Comparison of ENCODE assay signal across 12 cellular contexts in genomic region chr1:33082575-33083112, GRCh38. TPM values are rescaled to one million over a fixed set of nuclear protein-coding genes. Genes with fewer than 3 reads are reported as not detected.
A peak's percentile ranks its signal among the peaks of the same experiment; 100 is the strongest.
DNase-seq lines count a peak whose midpoint lies in the region; ATAC-seq and TF ChIP-seq lines count a peak whose summit lies in the region.
"Had no signal": no experiment of that assay in that cellular context is flagged by ENCODE, and none has a peak within 500 bp of the region (broad histone marks: within the 10 kb centered on the region; RNA-seq: fewer than 3 reads in every experiment).

No MANE protein-coding gene starts in this region.

- H4K12ac ChIP-seq in trophoblast cell (ENCODE audit: low read depth, low read length), result no peak overlapping the region

- no peak overlapping the region for H2BK12ac ChIP-seq in trophoblast cell (ENCODE audit: low read length)

- ATAC-seq in activated B cell treated with CpG ODN at 0.5 μM for 24 hours (ENCODE audit: low read depth) (no peak), HG02678 (IDR thresholded peaks at IDR 0.05; ENCODE audit: unreplicated experiment) (no peak)

- H3K4me3 ChIP-seq in hepatocyte (no peak overlapping the region), smooth muscle cell (no peak overlapping the region), WERI-Rb-1 (ENCODE audit: low read depth, low read length) (no peak overlapping the region), trophoblast cell (ENCODE audit: low read depth, low read length) (no peak overlapping the region)

- peaks cover 28% of the 10 kb centered on the region for H3K4me1 Mint-ChIP-seq in activated T-cell treated with anti-CD3 and anti-CD28 coated beads, Interleukin-2, amount 50 U/mL, for 24 hours (ENCODE audit: low read depth)
- H3K4me1 Mint-ChIP-seq in activated B cell treated with CpG ODN at 0.5 μM for 24 hours, result peaks cover 28% of the 10 kb centered on the region

- H3K9me3 ChIP-seq in hepatocyte (ENCODE audit: low read depth) (no peaks in the 10 kb centered on the region), smooth muscle cell (replicated peaks; ENCODE audit: low read depth) (no peaks in the 10 kb centered on the region), WERI-Rb-1 (ENCODE audit: severe bottlenecking) (no peaks in the 10 kb centered on the region), trophoblast cell (ENCODE audit: insufficient read depth, low read depth, low read length) (peaks cover 3% of the 10 kb centered on the region)
- H3K9me3 ChIP-seq: left ventricle myocardium inferior had no signal

- no peak overlapping the region for H3K27ac ChIP-seq in hepatocyte
- H3K27ac ChIP-seq in smooth muscle cell (ENCODE audit: low read depth), result no peak overlapping the region
- no peak overlapping the region for H3K27ac ChIP-seq in WERI-Rb-1
- H3K27ac ChIP-seq in trophoblast cell (ENCODE audit: low read depth, low read length), result no peak overlapping the region
- H3K27ac ChIP-seq: left ventricle myocardium inferior had no signal

- no peak overlapping the region for H2BK120ac ChIP-seq in trophoblast cell (ENCODE audit: insufficient read depth, low read length, poor library complexity)

- no peak for DNase-seq in activated T-cell treated with anti-CD3 and anti-CD28 coated beads, Interleukin-2, amount 50 U/mL, for 24 hours
- DNase-seq in activated T-cell treated with anti-CD3 and anti-CD28 coated beads for 4 hours, result no peak
- no peak for DNase-seq in activated B cell treated with CpG ODN at 0.5 μM for 24 hours
- no peak for DNase-seq in hepatocyte (ENCODE audit: low spot score)
- no peak for DNase-seq in smooth muscle cell (lab: John Stamatoyannopoulos, UW; ENCODE audit: unreplicated experiment)
- no peak for DNase-seq in WERI-Rb-1
- DNase-seq in trophoblast cell, result no peak
- DNase-seq: dermis blood vessel endothelial cell, EL, foreskin melanocyte, left ventricle myocardium inferior had no signal

- no peaks in the 10 kb centered on the region for H3K27me3 Mint-ChIP-seq in activated T-cell treated with anti-CD3 and anti-CD28 coated beads, Interleukin-2, amount 50 U/mL, for 24 hours
- peaks cover 3% of the 10 kb centered on the region for H3K27me3 Mint-ChIP-seq in activated B cell treated with CpG ODN at 0.5 μM for 24 hours

- H3K9ac ChIP-seq in smooth muscle cell (ENCODE audit: low read depth), result no peak overlapping the region
- H3K9ac ChIP-seq in trophoblast cell (ENCODE audit: low read length), result no peak overlapping the region

- CTCF ChIA-PET in activated B cell treated with CpG ODN at 0.5 μM for 24 hours (lab: Charles Lee), result interaction anchor here (0.6 to 1.3 kb wide), 3 partner anchors 124 to 210 kb away, joined by 3 read pairs; no protein-coding TSS in a partner anchor

- no peaks in the 10 kb centered on the region for H3K36me3 Mint-ChIP-seq in activated T-cell treated with anti-CD3 and anti-CD28 coated beads, Interleukin-2, amount 50 U/mL, for 24 hours (ENCODE audit: low read depth)
- H3K36me3 Mint-ChIP-seq in activated B cell treated with CpG ODN at 0.5 μM for 24 hours (ENCODE audit: low read depth), result no peaks in the 10 kb centered on the region

- H3K36me3 ChIP-seq in hepatocyte (replicated peaks; ENCODE audit: insufficient read depth, low read depth) (no peaks in the 10 kb centered on the region), smooth muscle cell (ENCODE audit: low read depth) (no peaks in the 10 kb centered on the region), WERI-Rb-1 (no peaks in the 10 kb centered on the region), trophoblast cell (ENCODE audit: control insufficient read depth in 1 of 2, insufficient read depth in 2 of 2, low read length in 2 of 2) (peaks cover 0 to 4% of the 10 kb centered on the region in 2 experiments)
- H3K36me3 ChIP-seq: left ventricle myocardium inferior had no signal

- H3K14ac ChIP-seq in trophoblast cell (ENCODE audit: low read length), result no peak overlapping the region

- H3K23ac ChIP-seq in trophoblast cell (ENCODE audit: low read length), result no peak overlapping the region

- H4K8ac ChIP-seq in trophoblast cell (ENCODE audit: low read depth, low read length), result no peak overlapping the region

- no peaks in the 10 kb centered on the region for H3K9me2 ChIP-seq in hepatocyte (replicated peaks; ENCODE audit: insufficient read depth)

- H3K18ac ChIP-seq in trophoblast cell (ENCODE audit: low read length), result no peak overlapping the region

- POLR2A ChIA-PET in activated B cell treated with CpG ODN at 0.5 μM for 24 hours (lab: Charles Lee), result interaction anchor here (0.9 kb wide), 1 partner anchor 1777 kb away, joined by 3 read pairs; the partner anchor contains the start of gene SMIM12

- H2AK5ac ChIP-seq in trophoblast cell (ENCODE audit: low read length), result no peak overlapping the region

- H3K4ac ChIP-seq in trophoblast cell (ENCODE audit: low read depth, low read length), result no peak overlapping the region

- H3K4me2 ChIP-seq in hepatocyte (peak overlapping the region; percentile 84), smooth muscle cell (peak overlapping the region; percentile 97), trophoblast cell (ENCODE audit: low read length) (no peak overlapping the region)

- H3F3A ChIP-seq in smooth muscle cell (ENCODE audit: low read depth), result peaks cover 4% of the 10 kb centered on the region

- H3K79me2 ChIP-seq in hepatocyte, result no peaks in the 10 kb centered on the region
- H3K79me2 ChIP-seq in smooth muscle cell (ENCODE audit: low read depth), result no peaks in the 10 kb centered on the region
- no peaks in the 10 kb centered on the region for H3K79me2 ChIP-seq in trophoblast cell (ENCODE audit: control insufficient read depth, insufficient read depth, low read length, poor library complexity)

- H4K91ac ChIP-seq in trophoblast cell (ENCODE audit: low read depth, low read length), result no peak overlapping the region

- H3K9me3 Mint-ChIP-seq in activated T-cell treated with anti-CD3 and anti-CD28 coated beads, Interleukin-2, amount 50 U/mL, for 24 hours, result no peaks in the 10 kb centered on the region
- no peaks in the 10 kb centered on the region for H3K9me3 Mint-ChIP-seq in activated B cell treated with CpG ODN at 0.5 μM for 24 hours

- H3K4me3 Mint-ChIP-seq in activated T-cell treated with anti-CD3 and anti-CD28 coated beads, Interleukin-2, amount 50 U/mL, for 24 hours, result peak overlapping the region; percentile 30
- H3K4me3 Mint-ChIP-seq in activated B cell treated with CpG ODN at 0.5 μM for 24 hours, result peak overlapping the region; percentile 5

- WGBS in hepatocyte (ENCODE audit: low lambda C conversion rate, missing lambda C conversion rate), result 83% methylated on average over 6 of the region's 6 CpGs
- 73% methylated on average over 6 of the region's 6 CpGs for WGBS in smooth muscle cell (ENCODE audit: low lambda C conversion rate)
- no CpG with 5 or more reads among the region's 6 CpGs for WGBS in trophoblast cell (ENCODE audit: extremely low coverage, insufficient coverage, insufficient read length)

- no peaks in the 10 kb centered on the region for H4K20me1 ChIP-seq in hepatocyte (ENCODE audit: insufficient read depth, poor library complexity, severe bottlenecking)
- peaks cover 33% of the 10 kb centered on the region for H4K20me1 ChIP-seq in smooth muscle cell (ENCODE audit: low read depth)

- H3K79me1 ChIP-seq in trophoblast cell (ENCODE audit: low read length), result peaks cover 4% of the 10 kb centered on the region

- TF ChIP-seq CTCF in activated B cell treated with CpG ODN at 0.5 μM for 24 hours (IDR thresholded peaks at IDR 0.05) (no peak), hepatocyte (IDR thresholded peaks at IDR 0.05; ENCODE audit: poor library complexity) (no peak), smooth muscle cell (IDR thresholded peaks at IDR 0.05; ENCODE audit: borderline replicate concordance, insufficient read depth, poor library complexity, severe bottlenecking) (no peak), WERI-Rb-1 (IDR thresholded peaks at IDR 0.05; ENCODE audit: low read depth, low read length) (no peak)

- no peaks in the 10 kb centered on the region for H3K27me3 ChIP-seq in hepatocyte
- H3K27me3 ChIP-seq in smooth muscle cell (ENCODE audit: low read depth), result no peaks in the 10 kb centered on the region
- no peaks in the 10 kb centered on the region for H3K27me3 ChIP-seq in WERI-Rb-1 (ENCODE audit: insufficient read depth, low read depth, severe bottlenecking)
- no peaks in the 10 kb centered on the region for H3K27me3 ChIP-seq in trophoblast cell (ENCODE audit: insufficient read depth, low read length)

- no peak overlapping the region for H3K27ac Mint-ChIP-seq in activated T-cell treated with anti-CD3 and anti-CD28 coated beads, Interleukin-2, amount 50 U/mL, for 24 hours
- no peak overlapping the region for H3K27ac Mint-ChIP-seq in activated B cell treated with CpG ODN at 0.5 μM for 24 hours

- intact Hi-C loops in activated B cell treated with CpG ODN at 0.5 μM for 24 hours (cut with micrococcal nuclease), result loop anchor here (10.0 kb wide), 1 partner anchor 48 kb away; the partner anchor contains the start of gene AK2

- H2BK5ac ChIP-seq in trophoblast cell (ENCODE audit: low read depth, low read length, poor library complexity), result no peak overlapping the region

- H3K4me1 ChIP-seq in hepatocyte (ENCODE audit: insufficient read depth) (peaks cover 4% of the 10 kb centered on the region), smooth muscle cell (ENCODE audit: low read depth) (peaks cover 12% of the 10 kb centered on the region), trophoblast cell (ENCODE audit: control insufficient read depth in 1 of 2, insufficient read depth in 2 of 2, low read length in 2 of 2) (peaks cover 2% of the 10 kb centered on the region in 2 experiments)

- no peak overlapping the region for H2AFZ ChIP-seq in hepatocyte
- no peak overlapping the region for H2AFZ ChIP-seq in smooth muscle cell (ENCODE audit: low read depth)
- no peak overlapping the region for H2AFZ ChIP-seq in trophoblast cell (ENCODE audit: insufficient read depth, low read length, poor library complexity)

RNA-seq across cellular contexts. Expression of gene AZIN2, which starts 1.7 kb away (rescaled TPM):
- total RNA-seq in activated B cell treated with CpG ODN at 0.5 μM for 24 hours, result 0.82 and 0.93 TPM in 2 replicates
- 1.8 and 9.2 TPM in 2 replicates for total RNA-seq in hepatocyte
- 2.8 and 7.7 TPM in 2 replicates for polyA plus RNA-seq in hepatocyte
- 7.9 and 16.3 TPM in 2 replicates for total RNA-seq in smooth muscle cell
- 21.5 and 33.5 TPM in 2 replicates for polyA plus RNA-seq in smooth muscle cell
- polyA plus RNA-seq in trophoblast cell (2013), result 4.4 and 5.3 TPM in 2 replicates

RNA-seq across cellular contexts. Expression of gene AK2, which starts 46.0 kb away (rescaled TPM):
- 156 and 162 TPM in 2 replicates for total RNA-seq in activated B cell treated with CpG ODN at 0.5 μM for 24 hours
- 120 and 133 TPM in 2 replicates for total RNA-seq in hepatocyte
- 147 TPM in 2 replicates for polyA plus RNA-seq in hepatocyte
- 89.8 and 132 TPM in 2 replicates for total RNA-seq in smooth muscle cell
- 121 and 142 TPM in 2 replicates for polyA plus RNA-seq in smooth muscle cell
- 81.3 and 83.7 TPM in 2 replicates for polyA plus RNA-seq in trophoblast cell (2013)
